ENCODE assay signal across 10 cellular contexts in genomic region chr1:197327776-197328364, GRCh38. TPM values are rescaled to one million over a fixed set of nuclear protein-coding genes. Genes with fewer than 3 reads are reported as not detected.
DNase-seq lines count a peak whose midpoint lies in the region; ATAC-seq and TF ChIP-seq lines count a peak whose summit lies in the region.
"Had no signal": no experiment of that assay in that cellular context is flagged by ENCODE, and none has a peak within 500 bp of the region (broad histone marks: within the 10 kb centered on the region; RNA-seq: fewer than 3 reads in every experiment).

No MANE protein-coding gene starts in this region.

- H3K36me3 Mint-ChIP-seq in MCF 10A (ENCODE audit: insufficient read depth, unreplicated experiment): no peaks in the 10 kb centered on the region
- H3K36me3 Mint-ChIP-seq in type B pancreatic cell: no peaks in the 10 kb centered on the region
- H3K36me3 Mint-ChIP-seq in effector memory CD8-positive, alpha-beta T cell (ENCODE audit: insufficient read depth): no peaks in the 10 kb centered on the region

- TF ChIP-seq POLR2A in breast epithelium (IDR thresholded peaks at IDR 0.05): no peak

- H3K27me3 Mint-ChIP-seq in MCF 10A (ENCODE audit: insufficient read depth, unreplicated experiment) (no peaks in the 10 kb centered on the region), type B pancreatic cell (no peaks in the 10 kb centered on the region)
- peaks cover 0 to 7% of the 10 kb centered on the region in 2 donors for H3K27me3 Mint-ChIP-seq in effector memory CD8-positive, alpha-beta T cell

- H3K27ac Mint-ChIP-seq in MCF 10A (ENCODE audit: low read depth, unreplicated experiment): no peak overlapping the region
- no peak overlapping the region for H3K27ac Mint-ChIP-seq in type B pancreatic cell
- H3K27ac Mint-ChIP-seq in effector memory CD8-positive, alpha-beta T cell: no peak overlapping the region

- no peak for ATAC-seq in effector memory CD8-positive, alpha-beta T cell (replicated peaks)
- ATAC-seq in HG03565 (IDR thresholded peaks at IDR 0.05; ENCODE audit: unreplicated experiment): no peak

- TF ChIP-seq CTCF in MCF 10A (IDR thresholded peaks at IDR 0.05; ENCODE audit: unreplicated experiment) (peak; percentile 43), breast epithelium (IDR thresholded peaks at IDR 0.05) (peak in 1 of 3 donors; percentile 30), epithelial cell of esophagus (IDR thresholded peaks at IDR 0.05; ENCODE audit: insufficient read depth, low read depth, low read length, missing control alignments) (peak; percentile 49), type B pancreatic cell (conservative IDR thresholded peaks at IDR 0.05) (peak; percentile 80)

- no peak overlapping the region for H3K27ac ChIP-seq in breast epithelium

- H3K9me3 Mint-ChIP-seq in MCF 10A (ENCODE audit: unreplicated experiment) (no peaks in the 10 kb centered on the region), type B pancreatic cell (no peaks in the 10 kb centered on the region)
- no peaks in the 10 kb centered on the region for H3K9me3 Mint-ChIP-seq in effector memory CD8-positive, alpha-beta T cell

- no TSS peak for BruUV-seq in MCF 10A (replicated peaks; lab: Mats Ljungman, UMichigan)

- H3K4me3 ChIP-seq in breast epithelium (no peak overlapping the region), epithelial cell of esophagus (ENCODE audit: low read length) (no peak overlapping the region)

- intact Hi-C loops in MCF 10A (cut with micrococcal nuclease): loop anchor here (2.0 to 10.0 kb wide), 5 partner anchors 29 to 1369 kb away; no protein-coding TSS in a partner anchor
- intact Hi-C loops in breast epithelium (cut with DNase I; ENCODE audit: low total_unique reads): no loop called here

- POLR2A ChIA-PET in MCF 10A (lab: Yijun Ruan, JAX): interaction anchor here (0.5 kb wide), 1 partner anchor 16 kb away, joined by 4 read pairs; no protein-coding TSS in a partner anchor

- no peak overlapping the region for H3K4me3 Mint-ChIP-seq in MCF 10A (ENCODE audit: unreplicated experiment)
- no peak overlapping the region for H3K4me3 Mint-ChIP-seq in type B pancreatic cell
- no peak overlapping the region for H3K4me3 Mint-ChIP-seq in effector memory CD8-positive, alpha-beta T cell

- H3K27me3 ChIP-seq in breast epithelium: no peaks in the 10 kb centered on the region

- H3K4me1 ChIP-seq in breast epithelium: no peaks in the 10 kb centered on the region

- H3K4me1 Mint-ChIP-seq in MCF 10A (ENCODE audit: insufficient read depth, unreplicated experiment) (no peaks in the 10 kb centered on the region), type B pancreatic cell (ENCODE audit: unreplicated experiment) (peaks cover 8% of the 10 kb centered on the region)
- no peaks in the 10 kb centered on the region for H3K4me1 Mint-ChIP-seq in effector memory CD8-positive, alpha-beta T cell (ENCODE audit: low read depth in 2 of 2)

- H3K9me3 ChIP-seq in breast epithelium: no peaks in the 10 kb centered on the region

- no peaks in the 10 kb centered on the region for H3K36me3 ChIP-seq in breast epithelium

- CTCF ChIA-PET in MCF 10A (lab: Yijun Ruan, JAX): interaction anchor here (0.5 to 8.6 kb wide), 24 partner anchors 9 to 1743 kb away, joined by 3 to 81 read pairs (median 4); no protein-coding TSS in a partner anchor

- DNase-seq in MCF 10A (ENCODE audit: unreplicated experiment): peak; percentile 33
- DNase-seq in breast epithelium (ENCODE audit: low spot score in 2 of 2): no peak
- peak; percentile 39 to 48 for DNase-seq in NCI-H446 (lab: John Stamatoyannopoulos, UW)
- peak; percentile 5 for DNase-seq in epithelial cell of esophagus (ENCODE audit: low read depth)
- no peak for DNase-seq in type B pancreatic cell (ENCODE audit: extremely low spot score, unreplicated experiment)
- no peak for DNase-seq in 8988T
- no peak for DNase-seq in effector memory CD8-positive, alpha-beta T cell
- DNase-seq: islet precursor cell had no signal

RNA-seq across cellular contexts. Expression of gene CRB1, which starts 59.8 kb away (rescaled TPM):
- total RNA-seq in MCF 10A (2022) (0.65 and 0.96 TPM in 2 replicates), breast epithelium (1 to 10 TPM in 1 of 3 donors, under 1 TPM in 2; 0.33 to 1.0 (median 0.48) TPM), type B pancreatic cell (ENCODE audit: low replicate concordance) (5.7 and 14.7 TPM in 2 replicates)
- total RNA-seq: T-helper 1 cell treated with Interleukin-12 subunit alpha and Interleukin-12 subunit beta and Interleukin-4 antibody, amounts not matched to agents 30 ng/mL and 1 ng/mL, for 36 hours had no signal

Comparison
In these comparisons a context has a peak if more than half of its experiments do, and no peak if none do; other contexts are left out.
1. DNase-seq: peak in MCF 10A (single experiment), NCI-H446 (2 of 2) and epithelial cell of esophagus (single experiment); none in breast epithelium (0 of 2), type B pancreatic cell (single experiment), 8988T (single experiment) and effector memory CD8-positive, alpha-beta T cell (0 of 3).